21 cellular contexts compared by ENCODE assay signal in the genomic region with DNA sequence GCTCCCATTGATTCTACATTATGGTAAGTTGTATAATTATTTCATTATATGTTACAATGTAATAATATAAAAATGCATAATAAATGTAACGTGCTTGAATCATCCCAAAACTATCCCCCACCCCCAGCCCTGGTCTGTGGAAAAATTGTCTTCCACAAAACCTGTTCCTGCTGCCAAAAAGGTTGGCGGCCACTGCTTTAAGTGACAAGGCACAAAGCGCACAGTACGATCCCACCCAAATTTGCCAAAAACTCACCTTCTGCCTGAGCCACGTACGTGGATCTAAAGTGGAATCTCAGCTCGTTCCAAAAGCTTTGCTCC. TPM values are rescaled to one million over a fixed set of nuclear protein-coding genes. Genes with fewer than 3 reads are reported as not detected.
DNase-seq lines count a peak whose midpoint lies in the region; TF ChIP-seq lines count a peak whose summit lies in the region.
"Had no signal": no experiment of that assay in that cellular context is flagged by ENCODE, and none has a peak within 500 bp of the region (broad histone marks: within the 10 kb centered on the region; RNA-seq: fewer than 3 reads in every experiment).

No MANE protein-coding gene starts in this region.

- H3K27ac ChIP-seq in VCaP (peak overlapping the region; percentile 88), liver (ENCODE audit: low read depth in 1 of 2, low read length in 2 of 2) (peak overlapping the region; percentile 14 to 79), spleen (no peak overlapping the region)

- H3K36me3 Mint-ChIP-seq in Caco-2 (ENCODE audit: insufficient read depth, unreplicated experiment) = peaks cover 6% of the 10 kb centered on the region
- H3K36me3 Mint-ChIP-seq: activated naive CD8-positive, alpha-beta T cell treated with anti-CD3 and anti-CD28 coated beads for 36 hours; naive thymus-derived CD8-positive, alpha-beta T cell had no signal

- H3K4me1 Mint-ChIP-seq in Caco-2 (ENCODE audit: low read depth, unreplicated experiment) = peaks cover 21% of the 10 kb centered on the region

- H3K4me1 ChIP-seq in Caco-2 = peaks cover 15% of the 10 kb centered on the region
- H3K4me1 ChIP-seq in liver (ENCODE audit: control insufficient read depth in 4 of 4, insufficient read depth in 4 of 4, low read length in 3 of 4) = peaks cover 3 to 22% (median 11%) of the 10 kb centered on the region in 4 donors
- peaks cover 0 to 54% (median 30%) of the 10 kb centered on the region in 6 donors for H3K4me1 ChIP-seq in spleen

- H3K9me3 ChIP-seq in Caco-2 (no peaks in the 10 kb centered on the region), liver (ENCODE audit: control insufficient read depth in 4 of 4, low read length in 3 of 4) (no peaks in the 10 kb centered on the region), spleen (no peaks in the 10 kb centered on the region)
- H3K9me3 ChIP-seq: breast epithelium had no signal

- H3K27me3 ChIP-seq in Caco-2 (replicated peaks; ENCODE audit: control insufficient read depth, insufficient read depth, low read length) = no peaks in the 10 kb centered on the region
- H3K27me3 ChIP-seq in liver (ENCODE audit: control insufficient read depth in 4 of 4, insufficient read depth in 4 of 4, low read length in 3 of 4) = no peaks in the 10 kb centered on the region
- H3K27me3 ChIP-seq in spleen (replicated peaks in 1 of 7) = peaks cover 0 to 7% (median 0%) of the 10 kb centered on the region in 7 donors
- H3K27me3 ChIP-seq: breast epithelium had no signal

- DNase-seq in Caco-2 = peak in 1 of 2 experiments; percentile 4
- peak; percentile 10 for DNase-seq in spleen
- no peak for DNase-seq in activated CD4-positive, alpha-beta T cell treated with anti-CD3 and anti-CD28 coated beads, Interleukin-2, amount 50 U/mL, for 48 hours
- no peak for DNase-seq in EL
- DNase-seq in anterior cingulate cortex (lab: John Stamatoyannopoulos, UW) = no peak
- DNase-seq in NCI-H510A treated with DMSO at 0.1 percent for 48 hours (lab: John Stamatoyannopoulos, UW) = no peak
- DNase-seq: activated CD4-positive, CD25-positive, alpha-beta regulatory T cell; activated naive CD8-positive, alpha-beta T cell treated with anti-CD3 and anti-CD28 coated beads for 36 hours; activated T-cell treated with anti-CD3 and anti-CD28 coated beads, Interleukin-2, amount 50 U/mL, for 72 hours; Karpas-422; naive thymus-derived CD8-positive, alpha-beta T cell; NCI-H1048; NCI-H2081; NCI-H526 treated with DMSO at 0.1 percent for 48 hours; SIG-M5; stimulated activated CD8-positive, alpha-beta memory T cell treated with anti-CD3 and anti-CD28 coated beads, Interleukin-4, amount 100 ng/mL, for 48 hours had no signal

- CTCF ChIA-PET in Caco-2 (lab: Charles Lee) = interaction anchor here (0.7 to 1.9 kb wide), 6 partner anchors 11 to 181 kb away, joined by 3 to 7 read pairs (median 6); a partner anchor contains a TSS

- TF ChIP-seq POLR2A in spleen (IDR thresholded peaks at IDR 0.05) = no peak

- POLR2A ChIA-PET in Caco-2 (lab: Charles Lee) = interaction anchor here (1.0 kb wide), 1 partner anchor 15 kb away, joined by 4 read pairs; no protein-coding TSS in a partner anchor

- no peak for TF ChIP-seq RAD21 in liver (IDR thresholded peaks at IDR 0.05)

- no peak for TF ChIP-seq CTCF in Caco-2 (IDR thresholded peaks at IDR 0.05; ENCODE audit: insufficient read depth in 1 of 2, low read depth in 1 of 2, low read length in 1 of 2, severe bottlenecking in 1 of 2, unreplicated experiment in 1 of 2)
- no peak for TF ChIP-seq CTCF in VCaP (conservative IDR thresholded peaks at IDR 0.05)
- no peak for TF ChIP-seq CTCF in liver (IDR thresholded peaks at IDR 0.05; ENCODE audit: low read depth, low read length, missing input control)
- TF ChIP-seq CTCF in spleen (IDR thresholded peaks at IDR 0.05 in 8 of 11, conservative IDR thresholded peaks at IDR 0.05 in 3 of 11) = no peak

- peak overlapping the region; percentile 84 for H3K27ac Mint-ChIP-seq in Caco-2 (ENCODE audit: unreplicated experiment)
- H3K27ac Mint-ChIP-seq: activated naive CD8-positive, alpha-beta T cell treated with anti-CD3 and anti-CD28 coated beads for 36 hours; activated T-cell treated with anti-CD3 and anti-CD28 coated beads, Interleukin-2, amount 50 U/mL, for 72 hours; dendritic cell treated with granulocyte-macrophage colony-stimulating factor and Interleukin-4, amounts not matched to agents 40 ng/mL and 50 ng/mL, for 4 days had no signal

- no peaks in the 10 kb centered on the region for H3K27me3 Mint-ChIP-seq in Caco-2 (ENCODE audit: insufficient read depth, unreplicated experiment)

- 88% methylated on average over 7 of the region's 7 CpGs for WGBS in liver
- 87 to 92% (median 89%) methylated on average over 7 of the region's 7 CpGs for WGBS in spleen, 5 donors

- intact Hi-C loops in Caco-2 (cut with micrococcal nuclease; ENCODE audit: unreplicated experiment) (no loop called here), spleen (cut with DNase I; ENCODE audit: low total_unique reads) (no loop called here)

- H3K9me3 Mint-ChIP-seq in Caco-2 (ENCODE audit: unreplicated experiment) = no peaks in the 10 kb centered on the region
- H3K9me3 Mint-ChIP-seq: activated naive CD8-positive, alpha-beta T cell treated with anti-CD3 and anti-CD28 coated beads for 36 hours; activated T-cell treated with anti-CD3 and anti-CD28 coated beads, Interleukin-2, amount 50 U/mL, for 72 hours; dendritic cell treated with granulocyte-macrophage colony-stimulating factor and Interleukin-4, amounts not matched to agents 40 ng/mL and 50 ng/mL, for 4 days; naive thymus-derived CD8-positive, alpha-beta T cell had no signal

- no TSS peak for BruUV-seq in Caco-2 (replicated peaks; lab: Mats Ljungman, UMichigan)

- no peak overlapping the region for H3K9ac ChIP-seq in liver (ENCODE audit: low read depth in 1 of 2, low read length in 2 of 2)
- H3K9ac ChIP-seq: GM23248 had no signal

- H3K36me3 ChIP-seq in Caco-2 (ENCODE audit: control insufficient read depth, insufficient read depth, low read length) (peaks cover 1% of the 10 kb centered on the region; the same call in 1 of the 2 replicates), liver (ENCODE audit: control insufficient read depth in 4 of 4, insufficient read depth in 3 of 4, low read depth in 1 of 4, low read length in 3 of 4) (no peaks in the 10 kb centered on the region), spleen (peaks cover 0 to 6% (median 0%) of the 10 kb centered on the region in 6 donors)
- H3K36me3 ChIP-seq: breast epithelium had no signal

- H3K4me3 ChIP-seq in Caco-2 (ENCODE audit: low read depth, low read length) (no peak overlapping the region), liver (ENCODE audit: low read depth in 1 of 3, low read length in 3 of 3) (no peak overlapping the region), spleen (no peak overlapping the region)
- H3K4me3 ChIP-seq: breast epithelium, GM23248 had no signal

- H3K4me3 Mint-ChIP-seq in Caco-2 (ENCODE audit: unreplicated experiment) = no peak overlapping the region
- H3K4me3 Mint-ChIP-seq: activated naive CD8-positive, alpha-beta T cell treated with anti-CD3 and anti-CD28 coated beads for 36 hours; activated T-cell treated with anti-CD3 and anti-CD28 coated beads, Interleukin-2, amount 50 U/mL, for 72 hours; dendritic cell treated with granulocyte-macrophage colony-stimulating factor and Interleukin-4, amounts not matched to agents 40 ng/mL and 50 ng/mL, for 4 days; naive thymus-derived CD8-positive, alpha-beta T cell had no signal

TF ChIP-seq in liver, 16 proteins besides CTCF, POLR2A, EP300 and RAD21:
- TF ChIP-seq TAF1 (conservative IDR thresholded peaks at IDR 0.05) = no peak
- TF ChIP-seq, protein P1, sequence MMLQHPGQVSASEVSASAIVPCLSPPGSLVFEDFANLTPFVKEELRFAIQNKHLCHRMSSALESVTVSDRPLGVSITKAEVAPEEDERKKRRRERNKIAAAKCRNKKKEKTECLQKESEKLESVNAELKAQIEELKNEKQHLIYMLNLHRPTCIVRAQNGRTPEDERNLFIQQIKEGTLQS (IDR thresholded peaks at IDR 0.05) = no peak
- no peak for TF ChIP-seq NR2F2 (IDR thresholded peaks at IDR 0.05)
- no peak for TF ChIP-seq GABPA (IDR thresholded peaks at IDR 0.05 in 1 of 2, conservative IDR thresholded peaks at IDR 0.05 in 1 of 2)
- TF ChIP-seq, protein P2, sequence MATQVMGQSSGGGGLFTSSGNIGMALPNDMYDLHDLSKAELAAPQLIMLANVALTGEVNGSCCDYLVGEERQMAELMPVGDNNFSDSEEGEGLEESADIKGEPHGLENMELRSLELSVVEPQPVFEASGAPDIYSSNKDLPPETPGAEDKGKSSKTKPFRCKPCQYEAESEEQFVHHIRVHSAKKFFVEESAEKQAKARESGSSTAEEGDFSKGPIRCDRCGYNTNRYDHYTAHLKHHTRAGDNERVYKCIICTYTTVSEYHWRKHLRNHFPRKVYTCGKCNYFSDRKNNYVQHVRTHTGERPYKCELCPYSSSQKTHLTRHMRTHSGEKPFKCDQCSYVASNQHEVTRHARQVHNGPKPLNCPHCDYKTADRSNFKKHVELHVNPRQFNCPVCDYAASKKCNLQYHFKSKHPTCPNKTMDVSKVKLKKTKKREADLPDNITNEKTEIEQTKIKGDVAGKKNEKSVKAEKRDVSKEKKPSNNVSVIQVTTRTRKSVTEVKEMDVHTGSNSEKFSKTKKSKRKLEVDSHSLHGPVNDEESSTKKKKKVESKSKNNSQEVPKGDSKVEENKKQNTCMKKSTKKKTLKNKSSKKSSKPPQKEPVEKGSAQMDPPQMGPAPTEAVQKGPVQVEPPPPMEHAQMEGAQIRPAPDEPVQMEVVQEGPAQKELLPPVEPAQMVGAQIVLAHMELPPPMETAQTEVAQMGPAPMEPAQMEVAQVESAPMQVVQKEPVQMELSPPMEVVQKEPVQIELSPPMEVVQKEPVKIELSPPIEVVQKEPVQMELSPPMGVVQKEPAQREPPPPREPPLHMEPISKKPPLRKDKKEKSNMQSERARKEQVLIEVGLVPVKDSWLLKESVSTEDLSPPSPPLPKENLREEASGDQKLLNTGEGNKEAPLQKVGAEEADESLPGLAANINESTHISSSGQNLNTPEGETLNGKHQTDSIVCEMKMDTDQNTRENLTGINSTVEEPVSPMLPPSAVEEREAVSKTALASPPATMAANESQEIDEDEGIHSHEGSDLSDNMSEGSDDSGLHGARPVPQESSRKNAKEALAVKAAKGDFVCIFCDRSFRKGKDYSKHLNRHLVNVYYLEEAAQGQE (IDR thresholded peaks at IDR 0.05) = no peak
- TF ChIP-seq RXRA (IDR thresholded peaks at IDR 0.05) = no peak
- no peak for TF ChIP-seq YY1 (IDR thresholded peaks at IDR 0.05)
- no peak for TF ChIP-seq HNF4A (conservative IDR thresholded peaks at IDR 0.05)

RNA-seq across cellular contexts. Expression of a gene that starts 14.5 kb away (rescaled TPM):
- total RNA-seq in Caco-2 (2022) (46.3 and 48.3 TPM in 2 replicates), liver (10 to 100 TPM in 1 of 2 donors, under 1 TPM in 1; 0.93 to 18.5 TPM), spleen (10 to 100 TPM; 10.1 to 36.4 (median 13.6) TPM)
- polyA plus RNA-seq in liver (10 to 100 TPM in 1 of 2 donors, 1 to 10 TPM in 1; 9.5 to 16.3 TPM), spleen (1 to 10 TPM; 2.6 to 6.6 (median 4.0) TPM)

RNA-seq across cellular contexts. Expression of a gene that starts 45.3 kb away (rescaled TPM):
- total RNA-seq in Caco-2 (2022) (1.7 and 3.4 TPM in 2 replicates), liver (1 to 10 TPM; 2.1 to 6.9 TPM), spleen (10 to 100 TPM in 4 of 7 donors, 1 to 10 TPM in 3; 6.1 to 17.3 (median 10.1) TPM)
- polyA plus RNA-seq in liver (1 to 10 TPM; 1.1 to 2.7 TPM), spleen (1 to 10 TPM in 2 of 3 donors, under 1 TPM in 1; 0.61 to 5.1 (median 1.3) TPM)
- total RNA-seq: activated naive CD8-positive, alpha-beta T cell treated with anti-CD3 and anti-CD28 coated beads for 36 hours had no signal

Comparison
In these comparisons a context has a peak if more than half of its experiments do, and no peak if none do; other contexts are left out.
1. H3K27ac ChIP-seq: peak in VCaP (single experiment) and liver (2 of 2); none in spleen (0 of 8).